In genomic region chr7:70060298-70061068, GRCh38 we compare ENCODE assay signal across 23 cellular contexts.
DNase-seq lines count a peak whose midpoint lies in the region; ATAC-seq lines count a peak whose summit lies in the region.
"Had no signal": no experiment of that assay in that cellular context is flagged by ENCODE, and none has a peak within 500 bp of the region (broad histone marks: within the 10 kb centered on the region; RNA-seq: fewer than 3 reads in every experiment).

No MANE protein-coding gene starts in this region.

- DNase-seq in DMS 273 (lab: John Stamatoyannopoulos, UW; ENCODE audit: unreplicated experiment) (peak; percentile 74), DMS 273 treated with DMSO at 0.1 percent for 48 hours (lab: John Stamatoyannopoulos, UW) (no peak), RPMI8226 (peak; percentile 34), iPS DF 19.7 (ENCODE audit: low read depth, low spot score) (peak; percentile 33), NCI-H345 (lab: John Stamatoyannopoulos, UW) (no peak)
- DNase-seq in natural killer cell treated with Interleukin-12 subunit alpha and Interleukin-12 subunit beta and Interleukin-15 and Interleukin-18, amount 100 ng/mL, for 72 hours (ENCODE audit: low spot score), result peak; percentile 68
- DNase-seq: activated CD4-positive, alpha-beta T cell treated with anti-CD3 and anti-CD28 coated beads, Interleukin-2, amount 50 U/mL, for 1 hour; activated naive CD8-positive, alpha-beta T cell treated with anti-CD3 and anti-CD28 coated beads, Interleukin-2, amount 50 U/mL, for 24 hours; activated T-cell treated with anti-CD3 and anti-CD28 coated beads, Interleukin-2, amount 50 U/mL, for 4 hours; foreskin keratinocyte; heart right ventricle; left colon; mammary epithelial cell; MM.1S; NCI-H1930; pancreas; Peyer's patch; small intestine; stimulated activated naive CD8-positive, alpha-beta T cell treated with anti-CD3 and anti-CD28 coated beads, Interleukin-15, amount 100 ng/mL, for 72 hours had no signal

- H3K4me3 Mint-ChIP-seq in natural killer cell treated with Interleukin-12 subunit alpha and Interleukin-12 subunit beta and Interleukin-15 and Interleukin-18, amount 100 ng/mL, for 72 hours, result peak overlapping the region; percentile 28
- H3K4me3 Mint-ChIP-seq: activated naive CD8-positive, alpha-beta T cell treated with anti-CD3 and anti-CD28 coated beads, Interleukin-2, amount 50 U/mL, for 24 hours; activated T-cell treated with anti-CD3 and anti-CD28 coated beads, Interleukin-2, amount 50 U/mL, for 4 hours; neural progenitor cell; stimulated activated naive CD8-positive, alpha-beta T cell treated with anti-CD3 and anti-CD28 coated beads, Interleukin-15, amount 100 ng/mL, for 72 hours; T-cell had no signal

- H3K9me3 Mint-ChIP-seq in natural killer cell treated with Interleukin-12 subunit alpha and Interleukin-12 subunit beta and Interleukin-15 and Interleukin-18, amount 100 ng/mL, for 72 hours, result no peaks in the 10 kb centered on the region
- H3K9me3 Mint-ChIP-seq: activated naive CD8-positive, alpha-beta T cell treated with anti-CD3 and anti-CD28 coated beads, Interleukin-2, amount 50 U/mL, for 24 hours; neural progenitor cell; stimulated activated naive CD8-positive, alpha-beta T cell treated with anti-CD3 and anti-CD28 coated beads, Interleukin-15, amount 100 ng/mL, for 72 hours had no signal

- peaks cover 35 to 38% of the 10 kb centered on the region in 2 donors for H3K4me1 Mint-ChIP-seq in natural killer cell treated with Interleukin-12 subunit alpha and Interleukin-12 subunit beta and Interleukin-15 and Interleukin-18, amount 100 ng/mL, for 72 hours (ENCODE audit: low read depth in 2 of 2)
- H3K4me1 Mint-ChIP-seq: activated naive CD8-positive, alpha-beta T cell treated with anti-CD3 and anti-CD28 coated beads, Interleukin-2, amount 50 U/mL, for 24 hours; stimulated activated naive CD8-positive, alpha-beta T cell treated with anti-CD3 and anti-CD28 coated beads, Interleukin-15, amount 100 ng/mL, for 72 hours had no signal

- peaks cover 0 to 2% of the 10 kb centered on the region in 2 donors for H3K27me3 Mint-ChIP-seq in natural killer cell treated with Interleukin-12 subunit alpha and Interleukin-12 subunit beta and Interleukin-15 and Interleukin-18, amount 100 ng/mL, for 72 hours
- H3K27me3 Mint-ChIP-seq: stimulated activated naive CD8-positive, alpha-beta T cell treated with anti-CD3 and anti-CD28 coated beads, Interleukin-15, amount 100 ng/mL, for 72 hours; T-cell had no signal

- ATAC-seq in natural killer cell treated with Interleukin-12 subunit alpha and Interleukin-12 subunit beta and Interleukin-15 and Interleukin-18, amount 100 ng/mL, for 72 hours, result peak; percentile 74 to 87
- no peak for ATAC-seq in HG03108 (IDR thresholded peaks at IDR 0.05; ENCODE audit: unreplicated experiment)
- ATAC-seq in GM21367 (IDR thresholded peaks at IDR 0.05; ENCODE audit: unreplicated experiment), result no peak
- ATAC-seq: activated naive CD8-positive, alpha-beta T cell treated with anti-CD3 and anti-CD28 coated beads, Interleukin-2, amount 50 U/mL, for 24 hours; activated T-cell treated with anti-CD3 and anti-CD28 coated beads, Interleukin-2, amount 50 U/mL, for 4 hours; foreskin keratinocyte; heart right ventricle; left colon; pancreas; stimulated activated naive CD8-positive, alpha-beta T cell treated with anti-CD3 and anti-CD28 coated beads, Interleukin-15, amount 100 ng/mL, for 72 hours; T-cell had no signal

- H3K27ac Mint-ChIP-seq in natural killer cell treated with Interleukin-12 subunit alpha and Interleukin-12 subunit beta and Interleukin-15 and Interleukin-18, amount 100 ng/mL, for 72 hours, result no peak overlapping the region
- H3K27ac Mint-ChIP-seq: activated naive CD8-positive, alpha-beta T cell treated with anti-CD3 and anti-CD28 coated beads, Interleukin-2, amount 50 U/mL, for 24 hours; neural progenitor cell; stimulated activated naive CD8-positive, alpha-beta T cell treated with anti-CD3 and anti-CD28 coated beads, Interleukin-15, amount 100 ng/mL, for 72 hours; T-cell had no signal

- H3K36me3 Mint-ChIP-seq in natural killer cell treated with Interleukin-12 subunit alpha and Interleukin-12 subunit beta and Interleukin-15 and Interleukin-18, amount 100 ng/mL, for 72 hours, result no peaks in the 10 kb centered on the region
- H3K36me3 Mint-ChIP-seq: neural progenitor cell, T-cell had no signal

Comparison
In these comparisons a context has a peak if more than half of its experiments do, and no peak if none do; other contexts are left out.
1. DNase-seq: peak in DMS 273 (single experiment), RPMI8226 (single experiment), iPS DF 19.7 (single experiment) and natural killer cell treated with Interleukin-12 subunit alpha and Interleukin-12 subunit beta and Interleukin-15 and Interleukin-18, amount 100 ng/mL, for 72 hours (single experiment); none in DMS 273 treated with DMSO at 0.1 percent for 48 hours (single experiment) and NCI-H345 (single experiment).
2. ATAC-seq: peak in natural killer cell treated with Interleukin-12 subunit alpha and Interleukin-12 subunit beta and Interleukin-15 and Interleukin-18, amount 100 ng/mL, for 72 hours (2 of 2); none in HG03108 (single experiment) and GM21367 (single experiment).